31 cellular contexts compared by ENCODE assay signal in the genomic region with DNA sequence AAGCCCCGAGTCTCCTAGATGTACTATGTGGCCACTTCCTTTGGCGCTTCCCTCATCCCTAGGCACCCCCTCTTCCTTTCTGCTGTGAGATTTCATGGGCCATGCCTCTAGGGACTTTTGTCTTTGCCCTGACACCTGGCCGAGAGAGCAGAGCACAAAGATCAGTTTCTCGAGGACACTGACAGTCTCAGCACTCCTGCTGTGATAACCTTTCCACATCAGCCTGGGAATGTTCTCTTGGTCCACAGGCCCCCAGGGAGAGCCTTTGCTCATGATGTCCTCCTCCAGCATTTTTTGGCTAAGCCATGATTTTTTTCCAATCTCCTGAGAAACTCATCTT.
"Had no signal": no experiment of that assay in that cellular context is flagged by ENCODE, and none has a peak within 500 bp of the region (broad histone marks: within the 10 kb centered on the region; RNA-seq: fewer than 3 reads in every experiment).

No MANE protein-coding gene starts in this region.

- H3K9ac ChIP-seq: neural progenitor cell had no signal

- H3K36me3 Mint-ChIP-seq: activated naive CD4-positive, alpha-beta T cell treated with anti-CD3 and anti-CD28 coated beads, Interleukin-2, amount 10 ng/mL, durations not matched to agents 7 days and 5 days; activated naive CD8-positive, alpha-beta T cell treated with anti-CD3 and anti-CD28 coated beads, Interleukin-2, amount 10 ng/mL, durations not matched to agents 7 days and 5 days; immature natural killer cell; naive thymus-derived CD8-positive, alpha-beta T cell; neural progenitor cell; stimulated activated effector memory CD8-positive, alpha-beta T cell treated with anti-CD3 and anti-CD28 coated beads, Interleukin-12 subunit alpha, Interleukin-12 subunit beta, amount 100 ng/mL, for 72 hours; WTC11 had no signal

- H3K4me2 ChIP-seq: neural progenitor cell had no signal

- H3K27ac Mint-ChIP-seq: activated CD4-positive, alpha-beta memory T cell treated with anti-CD3 and anti-CD28 coated beads, Interleukin-2, amount 10 ng/mL, durations not matched to agents 7 days and 5 days; activated CD4-positive, alpha-beta T cell treated with anti-CD3 and anti-CD28 coated beads, Interleukin-2, amount 10 ng/mL, durations not matched to agents 7 days and 5 days; activated naive CD4-positive, alpha-beta T cell treated with anti-CD3 and anti-CD28 coated beads, Interleukin-2, amount 10 ng/mL, durations not matched to agents 7 days and 5 days; activated naive CD8-positive, alpha-beta T cell treated with anti-CD3 and anti-CD28 coated beads, Interleukin-2, amount 10 ng/mL, durations not matched to agents 7 days and 5 days; activated T-cell treated with anti-CD3 and anti-CD28 coated beads, Interleukin-2, amount 50 U/mL, for 24 hours; immature natural killer cell; naive thymus-derived CD8-positive, alpha-beta T cell; neural progenitor cell; stimulated activated effector memory CD8-positive, alpha-beta T cell treated with anti-CD3 and anti-CD28 coated beads, Interleukin-12 subunit alpha, Interleukin-12 subunit beta, amount 100 ng/mL, for 72 hours; WTC11 had no signal

- H3K4me1 Mint-ChIP-seq: activated CD4-positive, alpha-beta memory T cell treated with anti-CD3 and anti-CD28 coated beads, Interleukin-2, amount 10 ng/mL, durations not matched to agents 7 days and 5 days; activated CD4-positive, alpha-beta T cell treated with anti-CD3 and anti-CD28 coated beads, Interleukin-2, amount 10 ng/mL, durations not matched to agents 7 days and 5 days; activated naive CD4-positive, alpha-beta T cell treated with anti-CD3 and anti-CD28 coated beads, Interleukin-2, amount 10 ng/mL, durations not matched to agents 7 days and 5 days; activated naive CD8-positive, alpha-beta T cell treated with anti-CD3 and anti-CD28 coated beads, Interleukin-2, amount 10 ng/mL, durations not matched to agents 7 days and 5 days; immature natural killer cell; naive thymus-derived CD8-positive, alpha-beta T cell had no signal

- H3K9me3 ChIP-seq: ascending aorta, lower lobe of right lung, stomach, suprapubic skin, tibial artery had no signal

- H3K36me3 ChIP-seq: ascending aorta, brain microvascular endothelial cell, lower lobe of right lung, neural progenitor cell, stomach, suprapubic skin, tibial artery had no signal

- ATAC-seq: lower lobe of right lung; naive thymus-derived CD8-positive, alpha-beta T cell; right cardiac atrium; stimulated activated effector memory CD8-positive, alpha-beta T cell treated with anti-CD3 and anti-CD28 coated beads, Interleukin-12 subunit alpha, Interleukin-12 subunit beta, amount 100 ng/mL, for 72 hours; T-helper 17 cell; WTC11 had no signal

- H3K4me3 ChIP-seq: ascending aorta, coronary artery, dorsolateral prefrontal cortex, lower lobe of right lung, neural progenitor cell, stomach, suprapubic skin, tibial artery had no signal

- H3K27ac ChIP-seq: ascending aorta, brain microvascular endothelial cell, coronary artery, lower lobe of right lung, neural progenitor cell, stomach, suprapubic skin, tibial artery had no signal

- H3K27me3 ChIP-seq: ascending aorta, brain microvascular endothelial cell, dorsolateral prefrontal cortex, neural progenitor cell, stomach, suprapubic skin had no signal

- H3K27me3 Mint-ChIP-seq: activated CD4-positive, alpha-beta T cell treated with anti-CD3 and anti-CD28 coated beads, Interleukin-2, amount 10 ng/mL, durations not matched to agents 7 days and 5 days; activated naive CD8-positive, alpha-beta T cell treated with anti-CD3 and anti-CD28 coated beads, Interleukin-2, amount 10 ng/mL, durations not matched to agents 7 days and 5 days had no signal

- H3K9me3 Mint-ChIP-seq: activated CD4-positive, alpha-beta memory T cell treated with anti-CD3 and anti-CD28 coated beads, Interleukin-2, amount 10 ng/mL, durations not matched to agents 7 days and 5 days; activated CD4-positive, alpha-beta T cell treated with anti-CD3 and anti-CD28 coated beads, Interleukin-2, amount 10 ng/mL, durations not matched to agents 7 days and 5 days; activated naive CD4-positive, alpha-beta T cell treated with anti-CD3 and anti-CD28 coated beads, Interleukin-2, amount 10 ng/mL, durations not matched to agents 7 days and 5 days; activated naive CD8-positive, alpha-beta T cell treated with anti-CD3 and anti-CD28 coated beads, Interleukin-2, amount 10 ng/mL, durations not matched to agents 7 days and 5 days; activated T-cell treated with anti-CD3 and anti-CD28 coated beads, Interleukin-2, amount 50 U/mL, for 24 hours; immature natural killer cell; naive thymus-derived CD8-positive, alpha-beta T cell; neural progenitor cell; stimulated activated effector memory CD8-positive, alpha-beta T cell treated with anti-CD3 and anti-CD28 coated beads, Interleukin-12 subunit alpha, Interleukin-12 subunit beta, amount 100 ng/mL, for 72 hours; WTC11 had no signal

- H2AFZ ChIP-seq: neural progenitor cell had no signal

- DNase-seq: activated CD4-positive, alpha-beta memory T cell treated with anti-CD3 and anti-CD28 coated beads, Interleukin-2, amount 10 ng/mL, durations not matched to agents 7 days and 5 days; activated CD4-positive, alpha-beta T cell treated with anti-CD3 and anti-CD28 coated beads for 1 hour; activated CD4-positive, alpha-beta T cell treated with anti-CD3 and anti-CD28 coated beads, Interleukin-2, amount 10 ng/mL, durations not matched to agents 7 days and 5 days; activated CD8-positive, alpha-beta memory T cell treated with anti-CD3 and anti-CD28 coated beads, Interleukin-2, amount 50 U/mL, for 48 hours; activated gamma-delta T cell; activated naive CD4-positive, alpha-beta T cell treated with anti-CD3 and anti-CD28 coated beads, Interleukin-2, amount 10 ng/mL, durations not matched to agents 7 days and 5 days; activated naive CD8-positive, alpha-beta T cell treated with anti-CD3 and anti-CD28 coated beads, Interleukin-2, amount 10 ng/mL, durations not matched to agents 7 days and 5 days; activated T-cell treated with anti-CD3 and anti-CD28 coated beads, Interleukin-2, amount 50 U/mL, for 24 hours; brain microvascular endothelial cell; dorsolateral prefrontal cortex; effector memory CD4-positive, alpha-beta T cell; erythroblast; head of caudate nucleus; hypothalamus; immature natural killer cell; lower lobe of right lung; mesenchymal stem cell; naive thymus-derived CD8-positive, alpha-beta T cell; occipital lobe; right cardiac atrium; stimulated activated CD4-positive, alpha-beta T cell treated with anti-CD3 and anti-CD28 coated beads, Interleukin-12 subunit alpha, Interleukin-12 subunit beta, amount 100 ng/mL, for 4 hours; stimulated activated CD4-positive, alpha-beta T cell treated with anti-CD3 and anti-CD28 coated beads, Interleukin-4, amount 100 ng/mL, for 24 hours; stomach; T-helper 17 cell; tibial artery had no signal

- H3K4me3 Mint-ChIP-seq: activated CD4-positive, alpha-beta memory T cell treated with anti-CD3 and anti-CD28 coated beads, Interleukin-2, amount 10 ng/mL, durations not matched to agents 7 days and 5 days; activated CD4-positive, alpha-beta T cell treated with anti-CD3 and anti-CD28 coated beads, Interleukin-2, amount 10 ng/mL, durations not matched to agents 7 days and 5 days; activated naive CD4-positive, alpha-beta T cell treated with anti-CD3 and anti-CD28 coated beads, Interleukin-2, amount 10 ng/mL, durations not matched to agents 7 days and 5 days; activated naive CD8-positive, alpha-beta T cell treated with anti-CD3 and anti-CD28 coated beads, Interleukin-2, amount 10 ng/mL, durations not matched to agents 7 days and 5 days; activated T-cell treated with anti-CD3 and anti-CD28 coated beads, Interleukin-2, amount 50 U/mL, for 24 hours; immature natural killer cell; naive thymus-derived CD8-positive, alpha-beta T cell; neural progenitor cell; stimulated activated effector memory CD8-positive, alpha-beta T cell treated with anti-CD3 and anti-CD28 coated beads, Interleukin-12 subunit alpha, Interleukin-12 subunit beta, amount 100 ng/mL, for 72 hours; T-helper 17 cell; WTC11 had no signal
